In the genomic region with DNA sequence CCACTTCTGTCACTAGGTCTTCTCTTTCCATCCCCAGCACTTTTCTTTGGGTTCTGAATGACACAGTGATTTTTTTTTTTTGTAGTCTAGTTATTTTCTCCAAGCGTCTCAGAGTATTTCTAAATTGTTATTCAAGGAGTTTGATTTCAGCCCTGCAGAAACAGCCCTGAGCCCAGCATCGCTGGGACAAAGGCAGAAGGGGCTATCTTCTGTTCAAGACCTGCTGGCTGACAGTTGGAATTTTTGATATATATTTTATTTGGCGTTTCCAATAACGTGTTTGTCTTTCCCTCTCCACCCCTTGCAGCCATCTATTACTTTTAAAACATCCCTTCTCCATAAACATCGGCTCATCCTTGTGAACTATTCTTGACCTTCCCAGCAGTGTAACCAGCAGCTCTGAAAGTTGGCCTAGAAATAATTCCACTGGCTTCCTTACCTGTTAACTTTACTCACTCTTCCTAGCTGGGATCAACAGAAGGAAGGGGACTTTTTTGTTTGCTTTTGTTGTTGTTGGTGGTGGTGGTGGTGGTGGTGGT, we compare ENCODE assay signal across 1 cellular context.
TF ChIP-seq lines count a peak whose summit lies in the region.

No MANE protein-coding gene starts in this region.

TF ChIP-seq in H1, 55 proteins besides CTCF, POLR2A, EP300 and RAD21:
- TF ChIP-seq CBX8 (IDR thresholded peaks at IDR 0.05; ENCODE audit: borderline replicate concordance, low read depth, low read length) (0 out of 2 replicates have a peak, but pooled peaks have one; percentile 23), SP4 (IDR thresholded peaks at IDR 0.05; ENCODE audit: low read length) (no peak)
